ENCODE assay signal across 8 cellular contexts in the genomic region with DNA sequence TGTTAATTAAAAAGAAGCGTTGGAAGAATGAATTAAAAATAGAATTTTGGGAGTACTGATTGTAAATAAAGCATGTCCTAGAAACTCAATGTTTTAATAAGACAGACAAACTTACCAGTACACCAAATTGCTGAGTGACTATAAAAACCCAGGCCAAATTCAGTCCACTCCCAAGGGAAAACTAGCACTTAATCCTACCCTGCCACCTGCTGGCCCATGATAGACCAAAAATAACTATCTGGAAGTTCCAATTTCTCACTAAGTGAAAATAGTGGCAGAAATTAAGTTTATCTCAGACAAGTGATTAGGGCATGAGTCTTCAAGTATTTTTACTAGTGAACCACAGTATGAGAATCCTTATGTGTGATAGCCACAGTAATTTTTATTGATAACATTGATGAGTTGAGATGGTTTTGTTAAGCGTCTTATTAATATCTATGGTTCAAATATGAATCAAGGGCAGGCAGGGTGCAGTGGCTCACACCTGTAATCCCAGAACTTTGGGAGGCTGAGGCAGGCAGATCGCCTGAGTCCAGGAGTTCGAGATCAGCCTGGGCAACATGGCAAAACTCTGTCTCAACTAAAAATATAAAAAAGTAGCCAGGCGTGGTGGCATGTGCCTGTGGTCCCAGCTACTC. TPM values are rescaled to one million over a fixed set of nuclear protein-coding genes. Genes with fewer than 3 reads are reported as not detected.
DNase-seq lines count a peak whose midpoint lies in the region; ATAC-seq, FAIRE-seq and TF ChIP-seq lines count a peak whose summit lies in the region.

No MANE protein-coding gene starts in this region.

- no peaks in the 10 kb centered on the region for H4K20me1 ChIP-seq in GM23248 (ENCODE audit: insufficient read depth)

- H3F3A ChIP-seq in GM23248 (ENCODE audit: insufficient read depth), result no peaks in the 10 kb centered on the region

- DNase-seq in Caco-2 (peak; percentile 64 to 74), GM23248 (peak; percentile 87), NCI-H526 treated with DMSO at 0.1 percent for 48 hours (lab: John Stamatoyannopoulos, UW) (peak; percentile 65), astrocyte of the cerebellum (ENCODE audit: low read depth) (peak; percentile 44), urothelium cell line (ENCODE audit: low spot score) (peak; percentile 59), NCI-H1048 (lab: John Stamatoyannopoulos, UW) (no peak)

- H3K4me3 ChIP-seq in Caco-2 (ENCODE audit: low read depth, low read length) (no peak overlapping the region), GM23248 (no peak overlapping the region), astrocyte of the cerebellum (ENCODE audit: low read depth, low read length) (no peak overlapping the region)

- 49 to 50% methylated on average over 5 of the region's 5 CpGs for WGBS in GM23248 (ENCODE audit: low coverage in 1 of 2, low lambda C conversion rate in 2 of 2, missing lambda C conversion rate in 2 of 2), 2 experiments

- no TSS peak for BruUV-seq in Caco-2 (replicated peaks; lab: Mats Ljungman, UMichigan)

- no peaks in the 10 kb centered on the region for H3K36me3 ChIP-seq in Caco-2 (ENCODE audit: control insufficient read depth, insufficient read depth, low read length)
- H3K36me3 ChIP-seq in GM23248 (ENCODE audit: low read depth), result no peaks in the 10 kb centered on the region

- no peaks in the 10 kb centered on the region for H3K9me3 ChIP-seq in Caco-2
- peaks cover 3% of the 10 kb centered on the region for H3K9me3 ChIP-seq in GM23248 (ENCODE audit: low read depth)

- peaks cover 6% of the 10 kb centered on the region for H3K27me3 Mint-ChIP-seq in Caco-2 (ENCODE audit: insufficient read depth, unreplicated experiment)

- TF ChIP-seq CTCF in Caco-2 (IDR thresholded peaks at IDR 0.05; ENCODE audit: insufficient read depth in 1 of 2, low read depth in 1 of 2, low read length in 1 of 2, severe bottlenecking in 1 of 2, unreplicated experiment in 1 of 2), result peak; percentile 87 to 92
- TF ChIP-seq CTCF in astrocyte of the cerebellum (IDR thresholded peaks at IDR 0.05; ENCODE audit: low read depth, low read length, missing control alignments), result peak; percentile 64

- H3K4me2 ChIP-seq in GM23248 (ENCODE audit: unreplicated experiment), result no peak overlapping the region

- no peak overlapping the region for H2AFZ ChIP-seq in GM23248

- in situ Hi-C loops in GM23248 (cut with MboI) (no loop called here), astrocyte of the cerebellum (cut with HindIII; ENCODE audit: low sequenced_read_pairs) (no loop called here)

- H3K27ac ChIP-seq in GM23248, result no peak overlapping the region

- H3K4me1 ChIP-seq in Caco-2 (no peaks in the 10 kb centered on the region), GM23248 (ENCODE audit: insufficient read depth) (no peaks in the 10 kb centered on the region)

- FAIRE-seq in islet of Langerhans (lab: Jason Lieb, UNC), result peak; percentile 96
- no peak for FAIRE-seq in urothelium cell line (lab: Jason Lieb, UNC)

- H3K9ac ChIP-seq in GM23248, result no peak overlapping the region

- CTCF ChIA-PET in Caco-2 (lab: Charles Lee), result interaction anchor here (1.0 to 1.8 kb wide), 3 partner anchors 10 to 655 kb away, joined by 3 to 5 read pairs (median 5); a partner anchor contains a TSS

- intact Hi-C loops in Caco-2 (cut with micrococcal nuclease; ENCODE audit: unreplicated experiment), result loop anchor here (1.0 to 10.0 kb wide), 6 partner anchors 238 to 656 kb away; a partner anchor contains a TSS

- H3K27ac Mint-ChIP-seq in Caco-2 (ENCODE audit: unreplicated experiment), result no peak overlapping the region

- H3K9me2 ChIP-seq in GM23248 (ENCODE audit: insufficient read depth), result no peaks in the 10 kb centered on the region

- H3K9me3 Mint-ChIP-seq in Caco-2 (ENCODE audit: unreplicated experiment), result no peaks in the 10 kb centered on the region

- H3K79me2 ChIP-seq in GM23248 (ENCODE audit: insufficient read depth), result no peaks in the 10 kb centered on the region

- POLR2A ChIA-PET in Caco-2 (lab: Charles Lee), result no interaction called here

- no peaks in the 10 kb centered on the region for H3K4me1 Mint-ChIP-seq in Caco-2 (ENCODE audit: low read depth, unreplicated experiment)

- H3K4me3 Mint-ChIP-seq in Caco-2 (ENCODE audit: unreplicated experiment), result no peak overlapping the region

- no peaks in the 10 kb centered on the region for H3K27me3 ChIP-seq in Caco-2 (replicated peaks; ENCODE audit: control insufficient read depth, insufficient read depth, low read length)
- H3K27me3 ChIP-seq in GM23248 (replicated peaks; ENCODE audit: insufficient read depth), result no peaks in the 10 kb centered on the region

- no peak for ATAC-seq in GM18517 (IDR thresholded peaks at IDR 0.05; ENCODE audit: unreplicated experiment)

- H3K36me3 Mint-ChIP-seq in Caco-2 (ENCODE audit: insufficient read depth, unreplicated experiment), result no peaks in the 10 kb centered on the region

RNA-seq across cellular contexts. Expression of a gene that starts 9.8 kb away (rescaled TPM):
- total RNA-seq in Caco-2 (2022), result 72.5 and 78.3 TPM in 2 replicates
- 11.5 and 31.2 TPM in 2 replicates for total RNA-seq in GM23248 (2014; rRNA removed; shearing (Covaris generic))
- polyA plus RNA-seq in GM23248 (2016; fragmentation: Nextera tagmentation; extraction: Ambion mirVana), result 23.6 and 24.0 TPM in 2 replicates
